11 cellular contexts compared by ENCODE assay signal in the genomic region with DNA sequence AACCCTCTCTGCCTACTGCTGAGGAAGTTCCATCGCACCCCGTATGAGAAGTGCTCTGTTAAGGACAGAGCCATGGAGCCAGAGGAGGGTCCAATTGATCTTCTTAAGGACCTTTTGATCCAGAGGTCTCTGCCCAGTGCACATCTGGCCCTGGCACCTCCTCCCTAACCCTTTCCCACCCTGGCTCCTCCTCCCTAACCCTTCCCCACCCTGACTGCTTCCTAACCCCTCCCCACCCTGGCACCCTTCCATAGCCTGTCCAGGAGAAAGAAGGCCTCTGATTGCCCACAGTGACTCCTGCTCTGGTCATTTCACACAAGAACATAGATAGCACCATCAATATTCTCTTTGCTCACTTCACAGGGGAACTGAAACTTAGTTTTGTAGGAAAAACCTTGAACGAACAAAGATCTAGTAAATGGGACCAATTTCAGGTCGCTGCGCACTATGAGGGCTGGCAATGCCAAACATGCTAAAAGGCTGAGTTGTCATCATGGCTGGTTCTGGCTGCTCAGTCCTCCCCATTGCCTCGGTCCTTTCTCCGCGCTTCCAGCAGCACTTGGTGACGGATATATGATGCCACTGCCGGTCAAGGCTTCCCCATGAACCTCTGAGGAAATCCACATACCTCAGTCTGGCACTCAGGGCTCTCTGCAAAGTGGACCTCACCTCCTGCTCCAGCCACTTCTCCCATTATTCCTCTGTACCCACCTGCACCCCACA. TPM values are rescaled to one million over a fixed set of nuclear protein-coding genes. Genes with fewer than 3 reads are reported as not detected.
DNase-seq lines count a peak whose midpoint lies in the region; ATAC-seq, FAIRE-seq and TF ChIP-seq lines count a peak whose summit lies in the region.
"Had no signal": no experiment of that assay in that cellular context is flagged by ENCODE, and none has a peak within 500 bp of the region (broad histone marks: within the 10 kb centered on the region; RNA-seq: fewer than 3 reads in every experiment).

No MANE protein-coding gene starts in this region.

- peak in 1 of 2 experiments; percentile 46; a peak in 1 of 4 replicates for TF ChIP-seq EP300 in GM12878 (IDR thresholded peaks at IDR 0.05; ENCODE audit: borderline replicate concordance in 1 of 2, control insufficient read depth in 1 of 2, low read depth in 2 of 2, low read length in 2 of 2)

- BruUV-seq in GM12878 (replicated peaks; lab: Mats Ljungman, UMichigan) (no TSS peak), A673 (replicated peaks; lab: Mats Ljungman, UMichigan) (no TSS peak)

- 45% methylated on average over 10 of the region's 10 CpGs for WGBS in GM12878 (ENCODE audit: insufficient coverage, insufficient replicate concordance, low lambda C conversion rate, missing lambda C conversion rate)

- H2AFZ ChIP-seq in GM12878 (ENCODE audit: control insufficient read depth, low read depth, low read length), result no peak overlapping the region

- no peak for TF ChIP-seq POLR2A in GM12878 (IDR thresholded peaks at IDR 0.05; ENCODE audit: low read depth, low read length)

- H3K4me1 Mint-ChIP-seq in CD4-positive, alpha-beta memory T cell, result peaks cover 42 to 57% (median 48%) of the 10 kb centered on the region in 4 donors

- H3K27me3 ChIP-seq in CD4-positive, alpha-beta memory T cell (ENCODE audit: insufficient read depth, low read length), result no peaks in the 10 kb centered on the region
- no peaks in the 10 kb centered on the region for H3K27me3 ChIP-seq in GM12878 (replicated peaks in 1 of 2; ENCODE audit: control insufficient read depth in 2 of 2, insufficient read depth in 2 of 2, low read length in 1 of 2)
- H3K27me3 ChIP-seq in A673 (replicated peaks; ENCODE audit: insufficient read depth, low read depth, low read length, poor library complexity), result no peaks in the 10 kb centered on the region

- CTCF ChIA-PET in CD4-positive, alpha-beta memory T cell (lab: Charles Lee; ENCODE audit: partially characterized antibody), result interaction anchor here (0.7 to 8.8 kb wide), 31 partner anchors 9 to 264 kb away, joined by 3 to 173 read pairs (median 8); partner anchors contain the start of gene COX7A2L
- CTCF ChIA-PET in GM12878 (lab: Yijun Ruan, JAX), result interaction anchor here (0.6 to 11.9 kb wide), 41 partner anchors 9 to 265 kb away, joined by 3 to 186 read pairs (median 5); no protein-coding TSS in a partner anchor
- CTCF ChIA-PET in A673 (lab: Charles Lee), result interaction anchor here (0.6 to 2.9 kb wide), 3 partner anchors 141 to 232 kb away, joined by 3 to 15 read pairs (median 9); no protein-coding TSS in a partner anchor

- no peak overlapping the region for H3K9ac ChIP-seq in GM12878 (ENCODE audit: control insufficient read depth, insufficient read depth, low read length)

- peak overlapping the region; percentile 0; the same call in 1 of the 2 replicates for H3K4me2 ChIP-seq in GM12878 (ENCODE audit: control insufficient read depth, insufficient read depth)

- H3K79me2 ChIP-seq in GM12878 (ENCODE audit: control insufficient read depth, insufficient read depth, low read length), result peaks cover 2% of the 10 kb centered on the region; the same call in 1 of the 2 replicates

- H3K9me3 ChIP-seq in CD4-positive, alpha-beta memory T cell (ENCODE audit: control insufficient read depth in 1 of 2, low read length in 2 of 2), result no peaks in the 10 kb centered on the region
- H3K9me3 ChIP-seq in GM12878 (replicated peaks; ENCODE audit: control insufficient read depth, insufficient read depth, low read length) (no peaks in the 10 kb centered on the region; the same call in 2 of the 3 replicates), A673 (ENCODE audit: low read depth, low read length, poor library complexity, severe bottlenecking) (no peaks in the 10 kb centered on the region)

- POLR2A ChIA-PET in CD4-positive, alpha-beta memory T cell (lab: Charles Lee; ENCODE audit: partially characterized antibody), result interaction anchor here (0.8 to 26.8 kb wide), 9 partner anchors 9 to 264 kb away, joined by 3 to 1146 read pairs (median 4); partner anchors contain the start of gene COX7A2L
- POLR2A ChIA-PET in GM12878 (lab: Charles Lee) (interaction anchor here (1.6 kb wide), 2 partner anchors 74 to 99 kb away, joined by 5 to 6 read pairs; no protein-coding TSS in a partner anchor), A673 (lab: Charles Lee; ENCODE audit: low non-redundant PET) (no interaction called here)

- H3K9me3 Mint-ChIP-seq in CD4-positive, alpha-beta memory T cell, result peaks cover 0 to 4% (median 0%) of the 10 kb centered on the region in 8 donors

- no peaks in the 10 kb centered on the region for H4K20me1 ChIP-seq in GM12878 (ENCODE audit: control insufficient read depth, insufficient read depth)

- FAIRE-seq in GM12878 (lab: Jason Lieb, UNC), result peak; percentile 75
- FAIRE-seq: colon, kidney had no signal

- intact Hi-C loops in CD4-positive, alpha-beta memory T cell (cut with micrococcal nuclease), result loop anchor here (1.0 to 2.0 kb wide), 5 partner anchors 72 to 566 kb away; partner anchors contain the start of gene EML4
- intact Hi-C loops in GM12878 (cut with micrococcal nuclease; ENCODE audit: unreplicated experiment), result loop anchor here (1.0 to 2.0 kb wide), 4 partner anchors 99 to 264 kb away; partner anchors contain the start of gene COX7A2L
- intact Hi-C loops in A673 (cut with micrococcal nuclease; ENCODE audit: unreplicated experiment), result loop anchor here (1.0 to 2.0 kb wide), 4 partner anchors 74 to 231 kb away; no protein-coding TSS in a partner anchor

- H3K27me3 Mint-ChIP-seq in CD4-positive, alpha-beta memory T cell, result no peaks in the 10 kb centered on the region

- peaks cover 0 to under 1% of the 10 kb centered on the region in 2 donors for H3K36me3 Mint-ChIP-seq in CD4-positive, alpha-beta memory T cell

- TF ChIP-seq RAD21 in GM12878 (IDR thresholded peaks at IDR 0.05; ENCODE audit: insufficient read depth, low read depth, low read length), result no peak

- H3K27ac Mint-ChIP-seq in CD4-positive, alpha-beta memory T cell, result peak overlapping the region; percentile 67 to 97 (median 90)

- in situ Hi-C loops in GM12878 (cut with MboI), result loop anchor here (5.0 to 10.0 kb wide), 3 partner anchors 100 to 230 kb away; no protein-coding TSS in a partner anchor
- in situ Hi-C loops in KBM-7 (cut with MboI; ENCODE audit: low pct_unique_long_range_greater_than_20kb, low sequenced_read_pairs), result loop anchor here (25.0 kb wide), 1 partner anchor 240 kb away; no protein-coding TSS in a partner anchor

- no peak for TF ChIP-seq CTCF in GM12878 (IDR thresholded peaks at IDR 0.05 in 2 of 3, conservative IDR thresholded peaks at IDR 0.05 in 1 of 3; ENCODE audit: control insufficient read depth in 2 of 3, extremely low read depth in 1 of 3, insufficient read depth in 1 of 3, low read depth in 3 of 3, low read length in 3 of 3)
- TF ChIP-seq CTCF in A673 (conservative IDR thresholded peaks at IDR 0.05; ENCODE audit: low read depth, low read length), result no peak

- no peaks in the 10 kb centered on the region for H3K36me3 ChIP-seq in CD4-positive, alpha-beta memory T cell (ENCODE audit: insufficient read depth, low read length)
- no peaks in the 10 kb centered on the region for H3K36me3 ChIP-seq in GM12878 (ENCODE audit: control insufficient read depth in 2 of 2, insufficient read depth in 2 of 2, low read length in 1 of 2)
- H3K36me3 ChIP-seq in A673 (ENCODE audit: insufficient read depth, low read length, poor library complexity, severe bottlenecking), result no peaks in the 10 kb centered on the region

- RAD21 ChIA-PET in GM12878 (lab: Charles Lee; ENCODE audit: unreplicated experiment), result interaction anchor here (0.6 to 7.2 kb wide), 30 partner anchors 8 to 567 kb away, joined by 3 to 64 read pairs (median 4); no protein-coding TSS in a partner anchor

- peaks cover 62% of the 10 kb centered on the region for H3K4me1 ChIP-seq in CD4-positive, alpha-beta memory T cell (ENCODE audit: insufficient read depth, low read length)
- H3K4me1 ChIP-seq in GM12878 (ENCODE audit: control insufficient read depth, insufficient read depth, low read length) (peaks cover 47% of the 10 kb centered on the region), A673 (ENCODE audit: insufficient read depth, low read length, poor library complexity, severe bottlenecking) (peaks cover 17% of the 10 kb centered on the region)

- SMC1A ChIA-PET in GM12878 (lab: Charles Lee; ENCODE audit: uncharacterized antibody, unreplicated experiment), result interaction anchor here (0.6 to 7.5 kb wide), 52 partner anchors 9 to 258 kb away, joined by 3 to 95 read pairs (median 5); no protein-coding TSS in a partner anchor

- H3K27ac ChIP-seq in CD4-positive, alpha-beta memory T cell (ENCODE audit: low read depth, low read length), result no peak overlapping the region
- H3K27ac ChIP-seq in GM12878 (ENCODE audit: control insufficient read depth, insufficient read depth) (no peak overlapping the region; the same call in 1 of the 2 replicates), A673 (ENCODE audit: low read depth, low read length, poor library complexity, severe bottlenecking) (no peak overlapping the region)

- H3K4me3 Mint-ChIP-seq in CD4-positive, alpha-beta memory T cell, result peak overlapping the region in 1 of 8 donors; percentile 12

- no peak overlapping the region for H3K4me3 ChIP-seq in CD4-positive, alpha-beta memory T cell (ENCODE audit: low read length in 2 of 2)
- H3K4me3 ChIP-seq in GM12878, result no peak overlapping the region
- no peak overlapping the region for H3K4me3 ChIP-seq in A673 (ENCODE audit: low read depth, low read length, poor library complexity, severe bottlenecking)

- no peak for DNase-seq in CD4-positive, alpha-beta memory T cell
- no peak for DNase-seq in GM12878 (ENCODE audit: low read depth, low spot score)
- no peak for DNase-seq in A673 (ENCODE audit: low spot score)
- DNase-seq in dermis blood vessel endothelial cell, result no peak
- no peak for DNase-seq in NCI-H187 (lab: John Stamatoyannopoulos, UW)
- DNase-seq in KBM-7, result no peak
- DNase-seq: kidney, NCI-H526 treated with DMSO at 0.1 percent for 48 hours had no signal

- ATAC-seq in GM19372 (IDR thresholded peaks at IDR 0.05; ENCODE audit: low read depth, unreplicated experiment), result peak; percentile 26
- ATAC-seq in HG03097 (IDR thresholded peaks at IDR 0.05; ENCODE audit: low FRiP score, unreplicated experiment), result peak; percentile 33
- peak; percentile 38 for ATAC-seq in GM12878

RNA-seq across cellular contexts. Expression of gene PKDCC, which starts 49.2 kb away (rescaled TPM):
- total RNA-seq in CD4-positive, alpha-beta memory T cell, result not detected
- under 1 TPM in 1 of 2 donors, not detected in 1; 0.41 TPM for polyA plus RNA-seq in CD4-positive, alpha-beta memory T cell
- total RNA-seq in GM12878 (2013; cell fraction: nucleolus; rRNA removed), result not detected in 2 replicates
- total RNA-seq in GM12878 (2014; rRNA removed) (4.9 and 5.9 TPM in 2 replicates), GM12878 (2014; rRNA removed; fragmentation: Illumina TruSeq; extraction: Trizol) (4.2 and 5.2 TPM in 2 replicates), GM12878 (2021) (4.3 TPM in 2 replicates), A673 (2021) (77.5 and 82.2 TPM in 2 replicates), dermis blood vessel endothelial cell (2.0 and 2.6 TPM in 2 replicates)
- polyA plus RNA-seq in GM12878 (2011; ENCODE audit: low read depth), result 1.6 TPM
- polyA plus RNA-seq in GM12878 (2011; rRNA removed) (0.24 TPM in 1 of 2 replicates, not detected in the other), GM12878 (2014; fragmentation: Illumina TruSeq; extraction: Trizol) (4.0 and 5.6 TPM in 2 replicates), GM12878 (2014; fragmentation: Nextera tagmentation; extraction: Ambion mirVana) (under 1 TPM; 0.13 to 0.16 TPM), GM12878 (2014; rRNA removed) (7.1 and 10.2 TPM in 2 replicates), GM12878 (2016; fragmentation: Nextera tagmentation; extraction: Ambion mirVana) (under 1 TPM; 0.15 to 0.25 TPM)
- polyA plus RNA-seq in GM12878 (2011; cell fraction: cytosol; rRNA removed), result 0.17 TPM in 1 of 2 replicates, not detected in the other
- polyA plus RNA-seq in GM12878 (2011; cell fraction: nucleus; rRNA removed), result 0.46 and 0.51 TPM in 2 replicates
- polyA plus RNA-seq in GM12878 (2012), result 1.8 and 3.6 TPM in 2 replicates
- not detected in 2 replicates for polyA minus RNA-seq in GM12878 (2011; rRNA and poly(A)+ RNA removed)
- not detected in 2 replicates for polyA minus RNA-seq in GM12878 (2011; cell fraction: cytosol; rRNA and poly(A)+ RNA removed)
- polyA minus RNA-seq in GM12878 (2011; cell fraction: nucleus; rRNA and poly(A)+ RNA removed), result 0.77 TPM in 1 of 2 replicates, not detected in the other

Comparison
In these comparisons a context has a peak if more than half of its experiments do, and no peak if none do; other contexts are left out.
1. RNA of gene PKDCC, which starts 49.2 kb away (total RNA-seq): 77.5 to 82.2 TPM in A673; 4.2 to 5.9 TPM in GM12878, 2.0 to 2.6 TPM in dermis blood vessel endothelial cell and not detected in CD4-positive, alpha-beta memory T cell; every median in the first group is over 10 times any median in the second.
2. Peak in every context shown above with its lines, with median percentiles within 50 percentile points of each other: ATAC-seq.